Comparison of ENCODE assay signal across 23 cellular contexts in the genomic region with DNA sequence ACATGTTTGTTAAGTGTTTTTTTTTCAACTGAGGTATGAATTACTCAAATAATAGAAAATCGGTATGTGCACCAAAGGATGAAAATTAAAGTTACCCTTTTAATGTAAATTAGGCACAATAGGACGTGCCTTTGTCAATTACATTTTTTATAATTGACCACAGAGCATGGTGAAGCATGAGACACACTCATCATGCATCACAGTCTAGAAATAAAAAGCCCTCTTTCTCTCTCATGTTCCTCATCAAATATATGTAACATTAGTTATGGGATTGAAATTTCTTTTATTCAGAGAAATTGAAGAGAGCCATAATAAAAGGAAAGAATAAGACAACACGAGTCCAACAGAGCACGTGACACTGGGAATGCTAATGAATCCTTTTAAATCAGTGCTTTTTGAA. TPM values are rescaled to one million over a fixed set of nuclear protein-coding genes. Genes with fewer than 3 reads are reported as not detected.
DNase-seq lines count a peak whose midpoint lies in the region; ATAC-seq, FAIRE-seq and TF ChIP-seq lines count a peak whose summit lies in the region.
"Had no signal": no experiment of that assay in that cellular context is flagged by ENCODE, and none has a peak within 500 bp of the region (broad histone marks: within the 10 kb centered on the region; RNA-seq: fewer than 3 reads in every experiment).

No MANE protein-coding gene starts in this region.

- H3K79me2 ChIP-seq in astrocyte (ENCODE audit: insufficient read depth, low read length): no peaks in the 10 kb centered on the region
- H3K79me2 ChIP-seq in keratinocyte (ENCODE audit: control insufficient read depth, insufficient read depth, low read length): no peaks in the 10 kb centered on the region

- no peak for TF ChIP-seq CTCF in astrocyte (IDR thresholded peaks at IDR 0.05; ENCODE audit: insufficient read depth, low read depth, low read length)
- TF ChIP-seq CTCF in keratinocyte (optimal IDR thresholded peaks at IDR 0.05 in 1 of 3, IDR thresholded peaks at IDR 0.05 in 1 of 3, conservative IDR thresholded peaks at IDR 0.05 in 1 of 3; ENCODE audit: extremely low read depth in 1 of 3, insufficient read depth in 2 of 3, low read length in 3 of 3): no peak

- DNase-seq in LHCN-M2 (ENCODE audit: low read depth) (peak; percentile 10), astrocyte (ENCODE audit: low read depth) (no peak), keratinocyte (ENCODE audit: low read depth, low spot score) (no peak), superior temporal gyrus (ENCODE audit: extremely low spot score) (peak; percentile 43), NCI-H774 (lab: John Stamatoyannopoulos, UW) (no peak)
- DNase-seq: BE2C; CD4-positive, CD25-positive, alpha-beta regulatory T cell; COR-L47; DMS79; H9; KG1; NCI-H1105; NCI-H146; NCI-H2029; NCI-H226; NCI-H510A treated with DMSO at 0.1 percent for 48 hours; NCI-H748 treated with DMSO at 0.1 percent for 48 hours; NK-92 treated with Interleukin-12 subunit alpha and Interleukin-12 subunit beta, amount 100 ng/mL, for 24 hours had no signal

- no peak overlapping the region for H3K4me3 ChIP-seq in astrocyte (ENCODE audit: insufficient read depth, low read depth, low read length)
- no peak overlapping the region for H3K4me3 ChIP-seq in keratinocyte (ENCODE audit: control insufficient read depth in 2 of 3, extremely low read depth in 1 of 3, insufficient read depth in 2 of 3, low read depth in 1 of 3, low read length in 3 of 3)

- peaks cover 3% of the 10 kb centered on the region for H3K4me1 Mint-ChIP-seq in astrocyte (ENCODE audit: low read depth, unreplicated experiment)
- H3K4me1 Mint-ChIP-seq: H9 had no signal

- peaks cover 2% of the 10 kb centered on the region for H3K4me1 ChIP-seq in astrocyte (ENCODE audit: insufficient read depth, low read length)
- H3K4me1 ChIP-seq in keratinocyte (ENCODE audit: control insufficient read depth, extremely low read depth, insufficient read depth, low read length): peaks cover 30% of the 10 kb centered on the region
- H3K4me1 ChIP-seq: BE2C had no signal

- ATAC-seq in HG03196 (IDR thresholded peaks at IDR 0.05; ENCODE audit: unreplicated experiment) (no peak), esophagus mucosa (no peak)

- no peak overlapping the region for H3K9ac ChIP-seq in astrocyte (ENCODE audit: low read length)
- H3K9ac ChIP-seq in keratinocyte (ENCODE audit: control insufficient read depth, extremely low read depth, insufficient read depth, low read length): peak overlapping the region; percentile 24

- H3K4me2 ChIP-seq in astrocyte (ENCODE audit: low read length) (no peak overlapping the region), keratinocyte (ENCODE audit: control insufficient read depth, extremely low read depth, insufficient read depth, low read depth, low read length) (peak overlapping the region; percentile 23)

- H3K9me3 Mint-ChIP-seq in astrocyte (ENCODE audit: unreplicated experiment): no peaks in the 10 kb centered on the region
- H3K9me3 Mint-ChIP-seq: CD4-positive, CD25-positive, alpha-beta regulatory T cell; H9; HFFc6 had no signal

- H3K27ac ChIP-seq in astrocyte (ENCODE audit: low read depth, low read length): peak overlapping the region; percentile 10
- peak overlapping the region; percentile 71 for H3K27ac ChIP-seq in keratinocyte (ENCODE audit: control insufficient read depth, insufficient read depth, low read length)

- no peak overlapping the region for H3K4me3 Mint-ChIP-seq in astrocyte (ENCODE audit: unreplicated experiment)
- H3K4me3 Mint-ChIP-seq: CD4-positive, CD25-positive, alpha-beta regulatory T cell; H9; HFFc6 had no signal

- dilution Hi-C loops in keratinocyte (cut with MboI; ENCODE audit: extremely low pct_ligation_motif_present, low sequenced_read_pairs): no loop called here

- no peaks in the 10 kb centered on the region for H4K20me1 ChIP-seq in astrocyte (ENCODE audit: insufficient read depth, low read length)
- no peaks in the 10 kb centered on the region for H4K20me1 ChIP-seq in keratinocyte (ENCODE audit: control insufficient read depth, extremely low read depth, insufficient read depth, low read length)

- H3K27me3 ChIP-seq in astrocyte (ENCODE audit: insufficient read depth, low read length) (no peaks in the 10 kb centered on the region), keratinocyte (ENCODE audit: control insufficient read depth, extremely low read depth, insufficient read depth, low read length) (no peaks in the 10 kb centered on the region)
- H3K27me3 ChIP-seq: BE2C had no signal

- no peak overlapping the region for H3K27ac Mint-ChIP-seq in astrocyte (ENCODE audit: unreplicated experiment)
- H3K27ac Mint-ChIP-seq: CD4-positive, CD25-positive, alpha-beta regulatory T cell; H9; HFFc6 had no signal

- H3K36me3 ChIP-seq in astrocyte (ENCODE audit: insufficient read depth, low read length) (no peaks in the 10 kb centered on the region), keratinocyte (ENCODE audit: control insufficient read depth in 2 of 2, extremely low read depth in 1 of 2, insufficient read depth in 2 of 2, low read length in 2 of 2) (no peaks in the 10 kb centered on the region)
- H3K36me3 ChIP-seq: BE2C had no signal

- H3K9me3 ChIP-seq in astrocyte (ENCODE audit: insufficient read depth, low read depth, low read length): no peaks in the 10 kb centered on the region
- H3K9me3 ChIP-seq in keratinocyte (ENCODE audit: control insufficient read depth, low read depth, low read length): no peaks in the 10 kb centered on the region
- H3K9me3 ChIP-seq: BE2C had no signal

- no peaks in the 10 kb centered on the region for H3K27me3 Mint-ChIP-seq in astrocyte (ENCODE audit: low read depth, unreplicated experiment)
- H3K27me3 Mint-ChIP-seq: CD4-positive, CD25-positive, alpha-beta regulatory T cell had no signal

- H3K36me3 Mint-ChIP-seq in astrocyte (ENCODE audit: low read depth, unreplicated experiment): no peaks in the 10 kb centered on the region

- FAIRE-seq in astrocyte (lab: Jason Lieb, UNC): peak; percentile 34
- FAIRE-seq in keratinocyte (lab: Jason Lieb, UNC): peak; percentile 29
- FAIRE-seq: HTR-8/SVneo had no signal

- H3K9me1 ChIP-seq in keratinocyte (ENCODE audit: control insufficient read depth, extremely low read depth, insufficient read depth, low read length): peaks cover 3% of the 10 kb centered on the region

- H2AFZ ChIP-seq in astrocyte (ENCODE audit: low read depth, low read length) (no peak overlapping the region), keratinocyte (ENCODE audit: control insufficient read depth, low read length) (peak overlapping the region; percentile 47)

RNA-seq across cellular contexts. Expression of gene GNRHR, which starts 3.5 kb away (rescaled TPM):
- total RNA-seq in LHCN-M2 (2014; rRNA removed) (not detected in 2 replicates), astrocyte (not detected in 2 replicates), esophagus mucosa (0.56 TPM)
- polyA plus RNA-seq in LHCN-M2 (2012): not detected
- polyA plus RNA-seq in keratinocyte: 0.17 to 0.45 TPM (median 0.24 TPM) in 3 replicates
- not detected for polyA plus RNA-seq in keratinocyte (2011; ENCODE audit: low read depth)
- 0.04 and 0.07 TPM in 2 replicates for polyA plus RNA-seq in keratinocyte (2011; cell fraction: cytosol; rRNA removed)
- 0.33 and 0.35 TPM in 2 replicates for polyA plus RNA-seq in keratinocyte (2011; cell fraction: nucleus; rRNA removed)
- 0.21 TPM in 1 of 2 replicates, not detected in the other for polyA plus RNA-seq in keratinocyte (2012; ENCODE audit: low replicate concordance)
- polyA minus RNA-seq in keratinocyte: 0.20 to 0.51 TPM in 2 of 3 replicates, not detected in the other
- polyA minus RNA-seq in keratinocyte (2011; cell fraction: cytosol; rRNA and poly(A)+ RNA removed): not detected
- 0.21 and 0.70 TPM in 2 replicates for polyA minus RNA-seq in keratinocyte (2011; cell fraction: nucleus; rRNA and poly(A)+ RNA removed)
- total RNA-seq: A673; CD4-positive, CD25-positive, alpha-beta regulatory T cell; H9; HFFc6 had no signal

RNA-seq across cellular contexts. Expression of gene UBA6, which starts 49.7 kb away (rescaled TPM):
- total RNA-seq in LHCN-M2 (2014; rRNA removed) (174 and 295 TPM in 2 replicates), astrocyte (141 and 142 TPM in 2 replicates), esophagus mucosa (55.9 TPM)
- polyA plus RNA-seq in LHCN-M2 (2012): 13.9 TPM
- polyA plus RNA-seq in keratinocyte: 142 to 250 TPM (median 221 TPM) in 3 replicates
- polyA plus RNA-seq in keratinocyte (2011; ENCODE audit: low read depth): 23.3 TPM
- polyA plus RNA-seq in keratinocyte (2011; cell fraction: cytosol; rRNA removed): 121 and 215 TPM in 2 replicates
- 251 and 367 TPM in 2 replicates for polyA plus RNA-seq in keratinocyte (2011; cell fraction: nucleus; rRNA removed)
- polyA plus RNA-seq in keratinocyte (2012; ENCODE audit: low replicate concordance): 23.6 and 108 TPM in 2 replicates
- 50.0 to 680 TPM (median 278 TPM) in 3 replicates for polyA minus RNA-seq in keratinocyte
- polyA minus RNA-seq in keratinocyte (2011; cell fraction: cytosol; rRNA and poly(A)+ RNA removed): 155 TPM
- polyA minus RNA-seq in keratinocyte (2011; cell fraction: nucleus; rRNA and poly(A)+ RNA removed): 208 and 450 TPM in 2 replicates

Comparison
In these comparisons a context has a peak if more than half of its experiments do, and no peak if none do; other contexts are left out.
1. DNase-seq: peak in LHCN-M2 (single experiment) and superior temporal gyrus (single experiment); none in astrocyte (single experiment), keratinocyte (single experiment) and NCI-H774 (single experiment).